Comparison of ENCODE assay signal across 30 cellular contexts in the genomic region with DNA sequence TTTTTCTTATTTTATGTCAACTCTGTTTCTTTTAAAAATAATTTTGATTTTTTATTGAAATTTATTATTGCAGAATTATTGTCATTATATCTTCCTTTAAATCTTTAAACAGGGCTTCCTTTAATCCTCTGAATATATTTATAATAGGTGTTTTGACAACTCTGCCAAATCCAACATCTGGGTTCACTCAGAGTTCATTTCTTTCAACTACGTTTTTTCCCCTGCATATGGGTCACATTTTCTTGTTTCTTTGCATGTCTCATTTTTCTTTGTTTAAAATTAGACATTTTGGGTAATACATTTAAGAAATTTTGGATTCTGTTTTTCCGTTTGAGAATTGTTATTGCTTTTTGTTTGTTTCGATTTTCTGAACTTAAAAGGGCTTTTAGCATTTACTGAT.
"Had no signal": no experiment of that assay in that cellular context is flagged by ENCODE, and none has a peak within 500 bp of the region (broad histone marks: within the 10 kb centered on the region; RNA-seq: fewer than 3 reads in every experiment).

No MANE protein-coding gene starts in this region.

- FAIRE-seq: frontal cortex had no signal

- H3K27ac Mint-ChIP-seq: activated CD4-positive, alpha-beta memory T cell treated with anti-CD3 and anti-CD28 coated beads, Interleukin-2, amount 10 ng/mL, durations not matched to agents 7 days and 5 days; activated CD4-positive, alpha-beta T cell treated with anti-CD3 and anti-CD28 coated beads for 36 hours; activated CD4-positive, alpha-beta T cell treated with anti-CD3 and anti-CD28 coated beads, Interleukin-2, amount 10 ng/mL, durations not matched to agents 24 days and 14 days; activated naive CD4-positive, alpha-beta T cell treated with anti-CD3 and anti-CD28 coated beads, Interleukin-2, amount 10 ng/mL, durations not matched to agents 7 days and 5 days; activated naive CD4-positive, alpha-beta T cell treated with anti-CD3 and anti-CD28 coated beads, Interleukin-2, amount 50 U/mL, for 72 hours; activated naive CD8-positive, alpha-beta T cell treated with anti-CD3 and anti-CD28 coated beads, Interleukin-2, amount 10 ng/mL, durations not matched to agents 7 days and 5 days; activated T-cell treated with anti-CD3 and anti-CD28 coated beads, Interleukin-2, amount 50 U/mL, for 24 hours; activated T-cell treated with anti-CD3 and anti-CD28 coated beads, Interleukin-2, amount 50 U/mL, for 72 hours; brain; T-helper 17 cell; T-helper 2 cell treated with Interferon-gamma antibody and Interleukin-4, amounts not matched to agents 5 μg/mL and 100 μg/mL, for 36 hours had no signal

- DNase-seq: activated CD4-positive, alpha-beta memory T cell treated with anti-CD3 and anti-CD28 coated beads, Interleukin-2, amount 10 ng/mL, durations not matched to agents 7 days and 5 days; activated CD4-positive, alpha-beta T cell treated with anti-CD3 and anti-CD28 coated beads for 36 hours; activated CD4-positive, alpha-beta T cell treated with anti-CD3 and anti-CD28 coated beads, Interleukin-2, amount 10 ng/mL, durations not matched to agents 24 days and 14 days; activated CD4-positive, CD25-positive, alpha-beta regulatory T cell; activated CD4-positive, CD25-positive, alpha-beta regulatory T cell treated with anti-CD3 and anti-CD28 coated beads, Interleukin-2, amount 50 U/mL, for 72 hours; activated CD8-positive, alpha-beta memory T cell treated with anti-CD3 and anti-CD28 coated beads, Interleukin-2, amount 50 U/mL, for 48 hours; activated gamma-delta T cell; activated naive CD4-positive, alpha-beta T cell; activated naive CD4-positive, alpha-beta T cell treated with anti-CD3 and anti-CD28 coated beads, Interleukin-2, amount 10 ng/mL, durations not matched to agents 7 days and 5 days; activated naive CD8-positive, alpha-beta T cell treated with anti-CD3 and anti-CD28 coated beads, Interleukin-2, amount 10 ng/mL, durations not matched to agents 7 days and 5 days; activated T-cell treated with anti-CD3 and anti-CD28 coated beads for 4 hours; activated T-cell treated with anti-CD3 and anti-CD28 coated beads, Interleukin-2, amount 50 U/mL, for 24 hours; activated T-cell treated with anti-CD3 and anti-CD28 coated beads, Interleukin-2, amount 50 U/mL, for 72 hours; central memory CD4-positive, alpha-beta T cell; cerebellar nuclear complex; colonic mucosa; effector CD8-positive, alpha-beta T cell; head of caudate nucleus; T-helper 1 cell; T-helper 17 cell; T1000; WERI-Rb-1 had no signal

- H3K4me3 ChIP-seq: ascending aorta, breast epithelium, cardiac muscle cell, colonic mucosa had no signal

- H3K27me3 Mint-ChIP-seq: activated CD4-positive, alpha-beta memory T cell treated with anti-CD3 and anti-CD28 coated beads, Interleukin-2, amount 10 ng/mL, durations not matched to agents 7 days and 5 days; activated CD4-positive, alpha-beta T cell treated with anti-CD3 and anti-CD28 coated beads, Interleukin-2, amount 10 ng/mL, durations not matched to agents 24 days and 14 days; activated naive CD4-positive, alpha-beta T cell treated with anti-CD3 and anti-CD28 coated beads, Interleukin-2, amount 10 ng/mL, durations not matched to agents 7 days and 5 days; activated naive CD8-positive, alpha-beta T cell treated with anti-CD3 and anti-CD28 coated beads, Interleukin-2, amount 10 ng/mL, durations not matched to agents 7 days and 5 days; brain had no signal

- H3K4me3 Mint-ChIP-seq: activated CD4-positive, alpha-beta memory T cell treated with anti-CD3 and anti-CD28 coated beads, Interleukin-2, amount 10 ng/mL, durations not matched to agents 7 days and 5 days; activated CD4-positive, alpha-beta T cell treated with anti-CD3 and anti-CD28 coated beads for 36 hours; activated CD4-positive, alpha-beta T cell treated with anti-CD3 and anti-CD28 coated beads, Interleukin-2, amount 10 ng/mL, durations not matched to agents 24 days and 14 days; activated naive CD4-positive, alpha-beta T cell treated with anti-CD3 and anti-CD28 coated beads, Interleukin-2, amount 10 ng/mL, durations not matched to agents 7 days and 5 days; activated naive CD8-positive, alpha-beta T cell treated with anti-CD3 and anti-CD28 coated beads, Interleukin-2, amount 10 ng/mL, durations not matched to agents 7 days and 5 days; activated T-cell treated with anti-CD3 and anti-CD28 coated beads, Interleukin-2, amount 50 U/mL, for 24 hours; activated T-cell treated with anti-CD3 and anti-CD28 coated beads, Interleukin-2, amount 50 U/mL, for 72 hours; brain; T-helper 17 cell; T-helper 2 cell treated with Interferon-gamma antibody and Interleukin-4, amounts not matched to agents 5 μg/mL and 100 μg/mL, for 36 hours had no signal

- ATAC-seq: activated CD4-positive, alpha-beta T cell treated with anti-CD3 and anti-CD28 coated beads for 36 hours; activated naive CD4-positive, alpha-beta T cell treated with anti-CD3 and anti-CD28 coated beads, Interleukin-2, amount 50 U/mL, for 72 hours; activated T-cell treated with anti-CD3 and anti-CD28 coated beads, Interleukin-2, amount 50 U/mL, for 72 hours; esophagus mucosa; T-helper 17 cell had no signal

- H3K4me1 Mint-ChIP-seq: activated CD4-positive, alpha-beta memory T cell treated with anti-CD3 and anti-CD28 coated beads, Interleukin-2, amount 10 ng/mL, durations not matched to agents 7 days and 5 days; activated CD4-positive, alpha-beta T cell treated with anti-CD3 and anti-CD28 coated beads for 36 hours; activated CD4-positive, alpha-beta T cell treated with anti-CD3 and anti-CD28 coated beads, Interleukin-2, amount 10 ng/mL, durations not matched to agents 24 days and 14 days; activated naive CD4-positive, alpha-beta T cell treated with anti-CD3 and anti-CD28 coated beads, Interleukin-2, amount 10 ng/mL, durations not matched to agents 7 days and 5 days; activated naive CD8-positive, alpha-beta T cell treated with anti-CD3 and anti-CD28 coated beads, Interleukin-2, amount 10 ng/mL, durations not matched to agents 7 days and 5 days; brain; T-helper 17 cell had no signal

- H3K36me3 Mint-ChIP-seq: activated naive CD4-positive, alpha-beta T cell treated with anti-CD3 and anti-CD28 coated beads, Interleukin-2, amount 10 ng/mL, durations not matched to agents 7 days and 5 days; activated naive CD8-positive, alpha-beta T cell treated with anti-CD3 and anti-CD28 coated beads, Interleukin-2, amount 10 ng/mL, durations not matched to agents 7 days and 5 days had no signal

- H3K9me3 Mint-ChIP-seq: activated CD4-positive, alpha-beta memory T cell treated with anti-CD3 and anti-CD28 coated beads, Interleukin-2, amount 10 ng/mL, durations not matched to agents 7 days and 5 days; activated CD4-positive, alpha-beta T cell treated with anti-CD3 and anti-CD28 coated beads, Interleukin-2, amount 10 ng/mL, durations not matched to agents 24 days and 14 days; activated naive CD4-positive, alpha-beta T cell treated with anti-CD3 and anti-CD28 coated beads, Interleukin-2, amount 10 ng/mL, durations not matched to agents 7 days and 5 days; activated naive CD4-positive, alpha-beta T cell treated with anti-CD3 and anti-CD28 coated beads, Interleukin-2, amount 50 U/mL, for 72 hours; T-helper 2 cell treated with Interferon-gamma antibody and Interleukin-4, amounts not matched to agents 5 μg/mL and 100 μg/mL, for 36 hours had no signal
